11 cellular contexts compared by ENCODE assay signal in genomic region chr17:79160980-79161621, GRCh38.
A peak's percentile ranks its signal among the peaks of the same experiment; 100 is the strongest.
DNase-seq lines count a peak whose midpoint lies in the region; ATAC-seq and TF ChIP-seq lines count a peak whose summit lies in the region.
"Had no signal": no experiment of that assay in that cellular context is flagged by ENCODE, and none has a peak within 500 bp of the region (broad histone marks: within the 10 kb centered on the region; RNA-seq: fewer than 3 reads in every experiment).

No MANE protein-coding gene starts in this region.

- no peaks in the 10 kb centered on the region for H3K36me3 ChIP-seq in MM.1S (replicated peaks; ENCODE audit: insufficient read depth, low read length)
- H3K36me3 ChIP-seq: HAP-1 had no signal

- no peaks in the 10 kb centered on the region for H3K9me2 ChIP-seq in MM.1S (replicated peaks; ENCODE audit: insufficient read depth, low read length)

- H3K9me3 ChIP-seq in MM.1S (replicated peaks; ENCODE audit: insufficient read depth, low read length), result no peaks in the 10 kb centered on the region
- H3K9me3 ChIP-seq: HAP-1, psoas muscle had no signal

- H3K4me2 ChIP-seq in MM.1S (ENCODE audit: low read depth, low read length), result no peak overlapping the region

- H3K4me3 ChIP-seq in MM.1S (ENCODE audit: low read length), result no peak overlapping the region
- H3K4me3 ChIP-seq: HAP-1, psoas muscle had no signal

- H3K27ac ChIP-seq in MM.1S (ENCODE audit: low read length), result no peak overlapping the region
- H3K27ac ChIP-seq: psoas muscle had no signal

- H2AFZ ChIP-seq in MM.1S (ENCODE audit: low read length), result no peak overlapping the region

- no peaks in the 10 kb centered on the region for H3K79me2 ChIP-seq in MM.1S (ENCODE audit: low read length)

- H3K4me1 ChIP-seq in MM.1S (ENCODE audit: low read length), result no peaks in the 10 kb centered on the region
- H3K4me1 ChIP-seq: HAP-1, psoas muscle had no signal

- H4K20me1 ChIP-seq in MM.1S (ENCODE audit: insufficient read depth, low read length), result no peaks in the 10 kb centered on the region

- TF ChIP-seq CTCF in MM.1S (IDR thresholded peaks at IDR 0.05; ENCODE audit: low read length), result no peak

- no peaks in the 10 kb centered on the region for H3K36me3 Mint-ChIP-seq in activated naive CD4-positive, alpha-beta T cell treated with anti-CD3 and anti-CD28 coated beads, Interleukin-2, amount 50 U/mL, for 72 hours

- H3K27me3 ChIP-seq in MM.1S (replicated peaks; ENCODE audit: insufficient read depth, low read length), result peaks cover 99% of the 10 kb centered on the region

- DNase-seq in activated CD8-positive, alpha-beta memory T cell treated with anti-CD3 and anti-CD28 coated beads for 24 hours, result peak; percentile 60
- no peak for DNase-seq in activated CD8-positive, alpha-beta memory T cell treated with anti-CD3 and anti-CD28 coated beads, Interleukin-2, amount 50 U/mL, for 4 hours
- DNase-seq in MM.1S (peak; percentile 8), middle frontal gyrus (ENCODE audit: extremely low spot score, low spot score) (no peak), LoVo (ENCODE audit: low spot score) (no peak)
- peak in 1 of 2 donors; percentile 21 for DNase-seq in activated naive CD4-positive, alpha-beta T cell treated with anti-CD3 and anti-CD28 coated beads, Interleukin-2, amount 50 U/mL, for 72 hours (ENCODE audit: low spot score in 2 of 2)
- peak; percentile 39 for DNase-seq in stimulated activated CD8-positive, alpha-beta memory T cell treated with anti-CD3 and anti-CD28 coated beads, Interleukin-4, amount 100 ng/mL, for 48 hours
- DNase-seq: C1 segment of cervical spinal cord, psoas muscle had no signal

- no peaks in the 10 kb centered on the region for H3K9me3 Mint-ChIP-seq in activated naive CD4-positive, alpha-beta T cell treated with anti-CD3 and anti-CD28 coated beads, Interleukin-2, amount 50 U/mL, for 72 hours

- no peak overlapping the region for H3K9ac ChIP-seq in MM.1S (ENCODE audit: low read length)

- H3F3A ChIP-seq in MM.1S (ENCODE audit: insufficient read depth, low read length), result no peaks in the 10 kb centered on the region

- peak; percentile 67 to 72 for ATAC-seq in activated naive CD4-positive, alpha-beta T cell treated with anti-CD3 and anti-CD28 coated beads, Interleukin-2, amount 50 U/mL, for 72 hours
- no peak for ATAC-seq in HG03097 (IDR thresholded peaks at IDR 0.05; ENCODE audit: low FRiP score, unreplicated experiment)
- ATAC-seq: psoas muscle had no signal

- no peak overlapping the region for H3K27ac Mint-ChIP-seq in activated naive CD4-positive, alpha-beta T cell treated with anti-CD3 and anti-CD28 coated beads, Interleukin-2, amount 50 U/mL, for 72 hours

Comparison
In these comparisons a context has a peak if more than half of its experiments do, and no peak if none do; other contexts are left out.
1. DNase-seq: peak in activated CD8-positive, alpha-beta memory T cell treated with anti-CD3 and anti-CD28 coated beads for 24 hours (single experiment), MM.1S (single experiment) and stimulated activated CD8-positive, alpha-beta memory T cell treated with anti-CD3 and anti-CD28 coated beads, Interleukin-4, amount 100 ng/mL, for 48 hours (single experiment); none in activated CD8-positive, alpha-beta memory T cell treated with anti-CD3 and anti-CD28 coated beads, Interleukin-2, amount 50 U/mL, for 4 hours (single experiment), middle frontal gyrus (single experiment) and LoVo (single experiment).